1 cellular context compared by ENCODE assay signal in the genomic region with DNA sequence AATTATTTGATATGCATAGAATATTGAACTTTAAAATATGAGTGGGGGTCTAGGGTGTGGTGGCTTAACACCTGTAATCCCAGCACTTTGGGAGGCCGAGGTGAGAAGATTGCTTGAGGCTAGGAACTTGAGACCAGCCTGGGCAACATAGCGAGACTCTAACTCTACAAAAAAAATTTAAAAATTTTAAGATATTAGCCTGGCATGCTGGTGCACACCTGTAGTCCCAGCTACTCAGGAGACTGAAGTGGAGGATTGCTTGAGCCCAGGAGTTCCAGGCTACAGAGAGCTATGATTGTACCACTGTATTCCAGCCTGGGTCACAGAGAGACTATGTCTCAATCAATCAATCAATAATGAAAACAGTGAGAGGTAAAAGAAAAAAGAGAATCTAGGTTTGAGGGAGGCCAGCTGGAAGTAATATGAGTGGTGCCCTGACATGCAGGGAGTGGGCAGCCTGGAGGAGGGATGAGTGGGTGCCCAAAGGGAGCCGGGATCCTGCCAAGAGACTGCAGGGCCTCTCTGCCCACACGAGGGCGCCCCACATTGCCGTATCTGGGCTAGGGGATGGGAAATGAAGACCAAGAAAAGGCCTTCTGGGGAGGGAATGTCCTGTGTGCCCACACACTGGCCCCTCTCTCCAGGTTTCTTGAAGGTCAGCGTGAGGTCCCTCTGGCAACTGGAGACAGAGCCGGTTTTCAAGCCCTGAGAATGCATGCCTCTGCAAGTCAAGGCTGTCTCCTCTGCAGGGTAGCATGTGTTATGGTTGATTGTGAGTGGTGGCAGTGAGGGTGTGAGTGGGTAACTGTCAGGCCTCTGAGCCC.
TF ChIP-seq lines count a peak whose summit lies in the region.

No MANE protein-coding gene starts in this region.

TF ChIP-seq in K562, 482 proteins besides CTCF, POLR2A, EP300 and RAD21 (continued from another document and continues in another):
- TF ChIP-seq, protein P1, sequence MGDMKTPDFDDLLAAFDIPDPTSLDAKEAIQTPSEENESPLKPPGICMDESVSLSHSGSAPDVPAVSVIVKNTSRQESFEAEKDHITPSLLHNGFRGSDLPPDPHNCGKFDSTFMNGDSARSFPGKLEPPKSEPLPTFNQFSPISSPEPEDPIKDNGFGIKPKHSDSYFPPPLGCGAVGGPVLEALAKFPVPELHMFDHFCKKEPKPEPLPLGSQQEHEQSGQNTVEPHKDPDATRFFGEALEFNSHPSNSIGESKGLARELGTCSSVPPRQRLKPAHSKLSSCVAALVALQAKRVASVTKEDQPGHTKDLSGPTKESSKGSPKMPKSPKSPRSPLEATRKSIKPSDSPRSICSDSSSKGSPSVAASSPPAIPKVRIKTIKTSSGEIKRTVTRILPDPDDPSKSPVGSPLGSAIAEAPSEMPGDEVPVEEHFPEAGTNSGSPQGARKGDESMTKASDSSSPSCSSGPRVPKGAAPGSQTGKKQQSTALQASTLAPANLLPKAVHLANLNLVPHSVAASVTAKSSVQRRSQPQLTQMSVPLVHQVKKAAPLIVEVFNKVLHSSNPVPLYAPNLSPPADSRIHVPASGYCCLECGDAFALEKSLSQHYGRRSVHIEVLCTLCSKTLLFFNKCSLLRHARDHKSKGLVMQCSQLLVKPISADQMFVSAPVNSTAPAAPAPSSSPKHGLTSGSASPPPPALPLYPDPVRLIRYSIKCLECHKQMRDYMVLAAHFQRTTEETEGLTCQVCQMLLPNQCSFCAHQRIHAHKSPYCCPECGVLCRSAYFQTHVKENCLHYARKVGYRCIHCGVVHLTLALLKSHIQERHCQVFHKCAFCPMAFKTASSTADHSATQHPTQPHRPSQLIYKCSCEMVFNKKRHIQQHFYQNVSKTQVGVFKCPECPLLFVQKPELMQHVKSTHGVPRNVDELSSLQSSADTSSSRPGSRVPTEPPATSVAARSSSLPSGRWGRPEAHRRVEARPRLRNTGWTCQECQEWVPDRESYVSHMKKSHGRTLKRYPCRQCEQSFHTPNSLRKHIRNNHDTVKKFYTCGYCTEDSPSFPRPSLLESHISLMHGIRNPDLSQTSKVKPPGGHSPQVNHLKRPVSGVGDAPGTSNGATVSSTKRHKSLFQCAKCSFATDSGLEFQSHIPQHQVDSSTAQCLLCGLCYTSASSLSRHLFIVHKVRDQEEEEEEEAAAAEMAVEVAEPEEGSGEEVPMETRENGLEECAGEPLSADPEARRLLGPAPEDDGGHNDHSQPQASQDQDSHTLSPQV (IDR thresholded peaks at IDR 0.05) = peak; percentile 55; the same call in 1 of the 2 replicates
- TF ChIP-seq GABPB1 (CRISPR knock-in tag; IDR thresholded peaks at IDR 0.05) (peak; percentile 44; the same call in 1 of the 2 replicates), SMARCB1 (IDR thresholded peaks at IDR 0.05; ENCODE audit: insufficient read length, low read depth) (no peak), HCFC1 (IDR thresholded peaks at IDR 0.05; ENCODE audit: low read depth, low read length) (no peak), HNRNPH1 (optimal IDR thresholded peaks at IDR 0.05; ENCODE audit: low read depth, low read length) (no peak), MEIS2 (IDR thresholded peaks at IDR 0.05; ENCODE audit: partially characterized antibody) (no peak), YY1 (IDR thresholded peaks at IDR 0.05; ENCODE audit: borderline replicate concordance in 1 of 3, control insufficient read depth in 1 of 3, extremely low read depth in 1 of 3, insufficient read depth in 3 of 3, insufficient read length in 1 of 3, insufficient replicate concordance in 2 of 3, low read depth in 1 of 3, low read length in 2 of 3) (peak in 1 of 3 experiments; percentile 44), STAG1 (CRISPR knock-in tag; IDR thresholded peaks at IDR 0.05; ENCODE audit: borderline replicate concordance) (peak; percentile 98), ARID2 (IDR thresholded peaks at IDR 0.05) (peak; percentile 90), FOXK1 (CRISPR knock-in tag; IDR thresholded peaks at IDR 0.05; ENCODE audit: borderline replicate concordance) (peak; percentile 15; the same call in 1 of the 2 replicates), MEF2D (tag; conservative IDR thresholded peaks at IDR 0.05; ENCODE audit: low read depth) (no peak), ELF2 (CRISPR knock-in tag; IDR thresholded peaks at IDR 0.05) (0 out of 2 replicates have a peak, but pooled peaks have one; percentile 21), ZNF263 (CRISPR knock-in tag; IDR thresholded peaks at IDR 0.05; ENCODE audit: borderline replicate concordance) (peak; percentile 61; the same call in 1 of the 2 replicates), RUNX1 (IDR thresholded peaks at IDR 0.05; ENCODE audit: low read depth) (0 out of 2 replicates have a peak, but pooled peaks have one; percentile 20), FOS (IDR thresholded peaks at IDR 0.05; ENCODE audit: extremely low read depth, insufficient read length) (no peak), FOSL1 (tag; conservative IDR thresholded peaks at IDR 0.05) (no peak), TCF7 (IDR thresholded peaks at IDR 0.05; ENCODE audit: borderline replicate concordance) (0 out of 2 replicates have a peak, but pooled peaks have one; percentile 22), ETV5 (CRISPR knock-in tag; IDR thresholded peaks at IDR 0.05; ENCODE audit: low read depth) (peak; percentile 52; the same call in 1 of the 2 replicates), RCOR1 (IDR thresholded peaks at IDR 0.05; ENCODE audit: borderline replicate concordance in 1 of 2, low read depth in 2 of 2, low read length in 2 of 2) (peak in 1 of 2 experiments; percentile 60; a peak in 2 of 4 replicates), CC2D1A (IDR thresholded peaks at IDR 0.05) (peak; percentile 83), TRIM28 (IDR thresholded peaks at IDR 0.05) (no peak), ZNF133 (CRISPR knock-in tag; IDR thresholded peaks at IDR 0.05) (no peak), KAT8 (IDR thresholded peaks at IDR 0.05; ENCODE audit: low read depth) (no peak), ZFP36 (IDR thresholded peaks at IDR 0.05; ENCODE audit: low read depth, low read length, partially characterized antibody) (peak; percentile 39), BRD9 (IDR thresholded peaks at IDR 0.05; ENCODE audit: low read depth, partially characterized antibody) (peak; percentile 59), ZSCAN32 (CRISPR knock-in tag; IDR thresholded peaks at IDR 0.05) (0 out of 2 replicates have a peak, but pooled peaks have one; percentile 6), XRCC5 (IDR thresholded peaks at IDR 0.05; ENCODE audit: low read depth, low read length) (peak; percentile 93), SOX6 (IDR thresholded peaks at IDR 0.05) (no peak), CTCFL (IDR thresholded peaks at IDR 0.05; ENCODE audit: borderline replicate concordance, insufficient read depth, low read depth, low read length, poor library complexity, severe bottlenecking) (peak; percentile 78), ZMIZ1 (IDR thresholded peaks at IDR 0.05; ENCODE audit: low read depth in 2 of 2, low read length in 2 of 2) (peak in 1 of 2 experiments; percentile 42; a peak in 1 of 4 replicates), RBM34 (IDR thresholded peaks at IDR 0.05; ENCODE audit: borderline replicate concordance, insufficient read depth, low read length) (no peak), ZNF780A (CRISPR knock-in tag; IDR thresholded peaks at IDR 0.05) (no peak), RB1 (IDR thresholded peaks at IDR 0.05; ENCODE audit: low read depth) (peak; percentile 53; the same call in 1 of the 2 replicates), C11orf30 (IDR thresholded peaks at IDR 0.05; ENCODE audit: low read depth) (no peak), ATF7 (IDR thresholded peaks at IDR 0.05) (peak; percentile 54; the same call in 1 of the 2 replicates)
- TF ChIP-seq, protein P2, sequence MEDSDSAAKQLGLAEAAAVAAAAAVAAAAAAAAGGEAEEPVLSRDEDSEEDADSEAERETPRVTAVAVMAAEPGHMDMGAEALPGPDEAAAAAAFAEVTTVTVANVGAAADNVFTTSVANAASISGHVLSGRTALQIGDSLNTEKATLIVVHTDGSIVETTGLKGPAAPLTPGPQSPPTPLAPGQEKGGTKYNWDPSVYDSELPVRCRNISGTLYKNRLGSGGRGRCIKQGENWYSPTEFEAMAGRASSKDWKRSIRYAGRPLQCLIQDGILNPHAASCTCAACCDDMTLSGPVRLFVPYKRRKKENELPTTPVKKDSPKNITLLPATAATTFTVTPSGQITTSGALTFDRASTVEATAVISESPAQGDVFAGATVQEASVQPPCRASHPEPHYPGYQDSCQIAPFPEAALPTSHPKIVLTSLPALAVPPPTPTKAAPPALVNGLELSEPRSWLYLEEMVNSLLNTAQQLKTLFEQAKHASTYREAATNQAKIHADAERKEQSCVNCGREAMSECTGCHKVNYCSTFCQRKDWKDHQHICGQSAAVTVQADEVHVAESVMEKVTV (CRISPR knock-in tag; IDR thresholded peaks at IDR 0.05) = peak; percentile 87
- TF ChIP-seq, protein P3, sequence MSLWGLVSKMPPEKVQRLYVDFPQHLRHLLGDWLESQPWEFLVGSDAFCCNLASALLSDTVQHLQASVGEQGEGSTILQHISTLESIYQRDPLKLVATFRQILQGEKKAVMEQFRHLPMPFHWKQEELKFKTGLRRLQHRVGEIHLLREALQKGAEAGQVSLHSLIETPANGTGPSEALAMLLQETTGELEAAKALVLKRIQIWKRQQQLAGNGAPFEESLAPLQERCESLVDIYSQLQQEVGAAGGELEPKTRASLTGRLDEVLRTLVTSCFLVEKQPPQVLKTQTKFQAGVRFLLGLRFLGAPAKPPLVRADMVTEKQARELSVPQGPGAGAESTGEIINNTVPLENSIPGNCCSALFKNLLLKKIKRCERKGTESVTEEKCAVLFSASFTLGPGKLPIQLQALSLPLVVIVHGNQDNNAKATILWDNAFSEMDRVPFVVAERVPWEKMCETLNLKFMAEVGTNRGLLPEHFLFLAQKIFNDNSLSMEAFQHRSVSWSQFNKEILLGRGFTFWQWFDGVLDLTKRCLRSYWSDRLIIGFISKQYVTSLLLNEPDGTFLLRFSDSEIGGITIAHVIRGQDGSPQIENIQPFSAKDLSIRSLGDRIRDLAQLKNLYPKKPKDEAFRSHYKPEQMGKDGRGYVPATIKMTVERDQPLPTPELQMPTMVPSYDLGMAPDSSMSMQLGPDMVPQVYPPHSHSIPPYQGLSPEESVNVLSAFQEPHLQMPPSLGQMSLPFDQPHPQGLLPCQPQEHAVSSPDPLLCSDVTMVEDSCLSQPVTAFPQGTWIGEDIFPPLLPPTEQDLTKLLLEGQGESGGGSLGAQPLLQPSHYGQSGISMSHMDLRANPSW (CRISPR knock-in tag; IDR thresholded peaks at IDR 0.05) = no peak
- TF ChIP-seq, protein P4, sequence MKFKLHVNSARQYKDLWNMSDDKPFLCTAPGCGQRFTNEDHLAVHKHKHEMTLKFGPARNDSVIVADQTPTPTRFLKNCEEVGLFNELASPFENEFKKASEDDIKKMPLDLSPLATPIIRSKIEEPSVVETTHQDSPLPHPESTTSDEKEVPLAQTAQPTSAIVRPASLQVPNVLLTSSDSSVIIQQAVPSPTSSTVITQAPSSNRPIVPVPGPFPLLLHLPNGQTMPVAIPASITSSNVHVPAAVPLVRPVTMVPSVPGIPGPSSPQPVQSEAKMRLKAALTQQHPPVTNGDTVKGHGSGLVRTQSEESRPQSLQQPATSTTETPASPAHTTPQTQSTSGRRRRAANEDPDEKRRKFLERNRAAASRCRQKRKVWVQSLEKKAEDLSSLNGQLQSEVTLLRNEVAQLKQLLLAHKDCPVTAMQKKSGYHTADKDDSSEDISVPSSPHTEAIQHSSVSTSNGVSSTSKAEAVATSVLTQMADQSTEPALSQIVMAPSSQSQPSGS (CRISPR knock-in tag; IDR thresholded peaks at IDR 0.05) = no peak
- TF ChIP-seq, protein P5, sequence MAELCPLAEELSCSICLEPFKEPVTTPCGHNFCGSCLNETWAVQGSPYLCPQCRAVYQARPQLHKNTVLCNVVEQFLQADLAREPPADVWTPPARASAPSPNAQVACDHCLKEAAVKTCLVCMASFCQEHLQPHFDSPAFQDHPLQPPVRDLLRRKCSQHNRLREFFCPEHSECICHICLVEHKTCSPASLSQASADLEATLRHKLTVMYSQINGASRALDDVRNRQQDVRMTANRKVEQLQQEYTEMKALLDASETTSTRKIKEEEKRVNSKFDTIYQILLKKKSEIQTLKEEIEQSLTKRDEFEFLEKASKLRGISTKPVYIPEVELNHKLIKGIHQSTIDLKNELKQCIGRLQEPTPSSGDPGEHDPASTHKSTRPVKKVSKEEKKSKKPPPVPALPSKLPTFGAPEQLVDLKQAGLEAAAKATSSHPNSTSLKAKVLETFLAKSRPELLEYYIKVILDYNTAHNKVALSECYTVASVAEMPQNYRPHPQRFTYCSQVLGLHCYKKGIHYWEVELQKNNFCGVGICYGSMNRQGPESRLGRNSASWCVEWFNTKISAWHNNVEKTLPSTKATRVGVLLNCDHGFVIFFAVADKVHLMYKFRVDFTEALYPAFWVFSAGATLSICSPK (IDR thresholded peaks at IDR 0.05; ENCODE audit: borderline replicate concordance) = no peak
